ENCODE assay signal across 1 cellular context in genomic region chr12:132827763-132828703, GRCh38.
TF ChIP-seq lines count a peak whose summit lies in the region.

No MANE protein-coding gene starts in this region.

TF ChIP-seq in HepG2, 621 proteins besides CTCF, POLR2A, EP300 and RAD21 (continues in another document):
- TF ChIP-seq AGO1 (IDR thresholded peaks at IDR 0.05; ENCODE audit: low read depth, low read length, poor library complexity, severe bottlenecking) (peak; percentile 4), YEATS2 (CRISPR knock-in tag; IDR thresholded peaks at IDR 0.05; ENCODE audit: borderline replicate concordance) (peak; percentile 24; the same call in 1 of the 2 replicates), ZBTB44 (CRISPR knock-in tag; IDR thresholded peaks at IDR 0.05) (no peak), ZNF17 (CRISPR knock-in tag; IDR thresholded peaks at IDR 0.05) (no peak), CENPT (CRISPR knock-in tag; IDR thresholded peaks at IDR 0.05; ENCODE audit: low read depth) (0 out of 2 replicates have a peak, but pooled peaks have one; percentile 13), PHF8 (CRISPR knock-in tag; IDR thresholded peaks at IDR 0.05) (peak; percentile 70; the same call in 1 of the 2 replicates), SRSF9 (IDR thresholded peaks at IDR 0.05; ENCODE audit: borderline replicate concordance, insufficient read depth, low read depth, low read length, poor library complexity, severe bottlenecking) (no peak), NFATC3 (CRISPR knock-in tag; IDR thresholded peaks at IDR 0.05) (0 out of 2 replicates have a peak, but pooled peaks have one; percentile 35), HNF1B (CRISPR knock-in tag; IDR thresholded peaks at IDR 0.05) (peak; percentile 62), NFKB2 (CRISPR knock-in tag; IDR thresholded peaks at IDR 0.05; ENCODE audit: borderline replicate concordance) (0 out of 2 replicates have a peak, but pooled peaks have one; percentile 13), ZNF784 (CRISPR knock-in tag; IDR thresholded peaks at IDR 0.05; ENCODE audit: borderline replicate concordance) (no peak), ZMAT3 (CRISPR knock-in tag; conservative IDR thresholded peaks at IDR 0.05) (no peak), ZNF770 (CRISPR knock-in tag; IDR thresholded peaks at IDR 0.05) (peak; percentile 79), ZNF607 (CRISPR knock-in tag; IDR thresholded peaks at IDR 0.05; ENCODE audit: borderline replicate concordance) (0 out of 2 replicates have a peak, but pooled peaks have one; percentile 48), AHR (CRISPR knock-in tag; IDR thresholded peaks at IDR 0.05) (0 out of 2 replicates have a peak, but pooled peaks have one; percentile 21), ZNF121 (CRISPR knock-in tag; IDR thresholded peaks at IDR 0.05) (peak; percentile 76), SMYD3 (CRISPR knock-in tag; IDR thresholded peaks at IDR 0.05) (no peak), RXRA (CRISPR knock-in tag; IDR thresholded peaks at IDR 0.05) (peak; percentile 11; the same call in 1 of the 2 replicates), SRY (CRISPR knock-in tag; IDR thresholded peaks at IDR 0.05) (peak; percentile 9), NONO (IDR thresholded peaks at IDR 0.05) (no peak), NONO (CRISPR knock-in tag; conservative IDR thresholded peaks at IDR 0.05) (0 out of 2 replicates have a peak, but pooled peaks have one; percentile 2), ATF6 (CRISPR knock-in tag; conservative IDR thresholded peaks at IDR 0.05) (0 out of 2 replicates have a peak, but pooled peaks have one; percentile 11), ELF1 (CRISPR knock-in tag; IDR thresholded peaks at IDR 0.05) (no peak; the same call in 1 of the 2 replicates), MAFK (conservative IDR thresholded peaks at IDR 0.05 in 1 of 2, IDR thresholded peaks at IDR 0.05 in 1 of 2; ENCODE audit: low read length in 2 of 2) (peak; percentile 23 to 33; a peak in 2 of 4 replicates), DR1 (CRISPR knock-in tag; IDR thresholded peaks at IDR 0.05) (no peak), ZBTB8A (CRISPR knock-in tag; IDR thresholded peaks at IDR 0.05; ENCODE audit: borderline replicate concordance, low read depth) (no peak), NFE2L2 (IDR thresholded peaks at IDR 0.05; ENCODE audit: low read length) (0 out of 2 replicates have a peak, but pooled peaks have one; percentile 6), GLI4 (CRISPR knock-in tag; IDR thresholded peaks at IDR 0.05; ENCODE audit: borderline replicate concordance) (no peak), AGO2 (optimal IDR thresholded peaks at IDR 0.05; ENCODE audit: low read depth, low read length) (peak; percentile 88), MXD3 (CRISPR knock-in tag; IDR thresholded peaks at IDR 0.05) (peak; percentile 53; the same call in 1 of the 2 replicates), E2F1 (CRISPR knock-in tag; IDR thresholded peaks at IDR 0.05) (no peak), FOXO1 (CRISPR knock-in tag; IDR thresholded peaks at IDR 0.05) (no peak), ZNF709 (CRISPR knock-in tag; IDR thresholded peaks at IDR 0.05) (0 out of 2 replicates have a peak, but pooled peaks have one; percentile 11), ZNF558 (CRISPR knock-in tag; IDR thresholded peaks at IDR 0.05; ENCODE audit: borderline replicate concordance) (peak; percentile 22; the same call in 1 of the 2 replicates), SRSF4 (IDR thresholded peaks at IDR 0.05; ENCODE audit: low read depth, low read length, poor library complexity, severe bottlenecking) (no peak), TMF1 (CRISPR knock-in tag; IDR thresholded peaks at IDR 0.05; ENCODE audit: low read depth) (peak; percentile 37; the same call in 1 of the 2 replicates), ZFX (CRISPR knock-in tag; IDR thresholded peaks at IDR 0.05; ENCODE audit: low read depth) (peak; percentile 75; the same call in 1 of the 2 replicates), MTA1 (CRISPR knock-in tag; IDR thresholded peaks at IDR 0.05; ENCODE audit: borderline replicate concordance) (no peak; the same call in 1 of the 2 replicates), YEATS4 (CRISPR knock-in tag; IDR thresholded peaks at IDR 0.05; ENCODE audit: borderline replicate concordance) (peak; percentile 3; the same call in 1 of the 2 replicates), ZBTB7A (CRISPR knock-in tag; IDR thresholded peaks at IDR 0.05) (0 out of 2 replicates have a peak, but pooled peaks have one; percentile 26), TRAFD1 (CRISPR knock-in tag; IDR thresholded peaks at IDR 0.05; ENCODE audit: borderline replicate concordance) (0 out of 2 replicates have a peak, but pooled peaks have one; percentile 32), ZNF451 (CRISPR knock-in tag; IDR thresholded peaks at IDR 0.05) (peak; percentile 6; the same call in 1 of the 2 replicates), PHB2 (IDR thresholded peaks at IDR 0.05; ENCODE audit: partially characterized antibody) (no peak), TBX2 (CRISPR knock-in tag; IDR thresholded peaks at IDR 0.05; ENCODE audit: borderline replicate concordance) (no peak), REL (CRISPR knock-in tag; conservative IDR thresholded peaks at IDR 0.05) (0 out of 2 replicates have a peak, but pooled peaks have one; percentile 23), ZC3H4 (CRISPR knock-in tag; IDR thresholded peaks at IDR 0.05; ENCODE audit: borderline replicate concordance) (peak; percentile 58; the same call in 1 of the 2 replicates), ZSCAN21 (CRISPR knock-in tag; IDR thresholded peaks at IDR 0.05; ENCODE audit: borderline replicate concordance) (peak; percentile 21; the same call in 1 of the 2 replicates), ATF1 (CRISPR knock-in tag; IDR thresholded peaks at IDR 0.05) (no peak), ZNF280D (CRISPR knock-in tag; IDR thresholded peaks at IDR 0.05) (0 out of 2 replicates have a peak, but pooled peaks have one; percentile 8), JUND (CRISPR knock-in tag; IDR thresholded peaks at IDR 0.05) (0 out of 2 replicates have a peak, but pooled peaks have one; percentile 59), NFIC (IDR thresholded peaks at IDR 0.05; ENCODE audit: low read length) (no peak), TEAD3 (CRISPR knock-in tag; optimal IDR thresholded peaks at IDR 0.05; ENCODE audit: borderline replicate concordance) (peak; percentile 12), SSRP1 (CRISPR knock-in tag; IDR thresholded peaks at IDR 0.05) (no peak), NFKBIZ (CRISPR knock-in tag; IDR thresholded peaks at IDR 0.05) (0 out of 2 replicates have a peak, but pooled peaks have one; percentile 6)
